10 cellular contexts compared by ENCODE assay signal in genomic region chr5:132662925-132663770, GRCh38. TPM values are rescaled to one million over a fixed set of nuclear protein-coding genes. Genes with fewer than 3 reads are reported as not detected.
A peak's percentile ranks its signal among the peaks of the same experiment; 100 is the strongest.
DNase-seq lines count a peak whose midpoint lies in the region; ATAC-seq, FAIRE-seq and TF ChIP-seq lines count a peak whose summit lies in the region.
"Had no signal": no experiment of that assay in that cellular context is flagged by ENCODE, and none has a peak within 500 bp of the region (broad histone marks: within the 10 kb centered on the region; RNA-seq: fewer than 3 reads in every experiment).

No MANE protein-coding gene starts in this region.

- H3K36me3 ChIP-seq in stomach (no peaks in the 10 kb centered on the region), PC-3 (ENCODE audit: low read depth, low read length) (no peaks in the 10 kb centered on the region)

- H3K4me1 ChIP-seq in stomach (peaks cover 0 to 12% (median 10%) of the 10 kb centered on the region in 4 donors), PC-3 (ENCODE audit: insufficient read depth, low read length) (no peaks in the 10 kb centered on the region)

- no peak overlapping the region for H3K4me3 Mint-ChIP-seq in activated naive CD4-positive, alpha-beta T cell treated with anti-CD3 and anti-CD28 coated beads, Interleukin-2, amount 10 ng/mL, durations not matched to agents 7 days and 5 days

- ATAC-seq in GM18499 (IDR thresholded peaks at IDR 0.05; ENCODE audit: insufficient read depth, unreplicated experiment) = peak; percentile 43
- ATAC-seq in GM21515 (IDR thresholded peaks at IDR 0.05; ENCODE audit: unreplicated experiment) = peak; percentile 61
- peak; percentile 49 for ATAC-seq in HG03558 (IDR thresholded peaks at IDR 0.05; ENCODE audit: extremely low read depth, unreplicated experiment)
- ATAC-seq in PC-3 = no peak

- BruUV-seq in PC-3 (replicated peaks; lab: Mats Ljungman, UMichigan) = no TSS peak

- no peaks in the 10 kb centered on the region for H3K36me3 Mint-ChIP-seq in activated naive CD4-positive, alpha-beta T cell treated with anti-CD3 and anti-CD28 coated beads, Interleukin-2, amount 10 ng/mL, durations not matched to agents 7 days and 5 days

- peaks cover 0 to 8% (median 0%) of the 10 kb centered on the region in 3 donors for H3K27me3 ChIP-seq in stomach
- H3K27me3 ChIP-seq in PC-3 (ENCODE audit: low read length) = no peaks in the 10 kb centered on the region

- H3K79me2 ChIP-seq in PC-3 (ENCODE audit: low read length) = no peaks in the 10 kb centered on the region

- peaks cover 10% of the 10 kb centered on the region for H3K4me1 Mint-ChIP-seq in activated naive CD4-positive, alpha-beta T cell treated with anti-CD3 and anti-CD28 coated beads, Interleukin-2, amount 10 ng/mL, durations not matched to agents 7 days and 5 days

- no peak for TF ChIP-seq EP300 in stomach (IDR thresholded peaks at IDR 0.05)

- no peak overlapping the region for H3K27ac ChIP-seq in stomach
- no peak overlapping the region for H3K27ac ChIP-seq in PC-3 (ENCODE audit: low read length)

- H4K20me1 ChIP-seq in PC-3 (ENCODE audit: low read length) = no peaks in the 10 kb centered on the region

- WGBS in stomach, 5 donors = 71 to 79% (median 73%) methylated on average over 16 to 25 of the region's 25 CpGs

- DNase-seq in activated naive CD4-positive, alpha-beta T cell treated with anti-CD3 and anti-CD28 coated beads, Interleukin-2, amount 10 ng/mL, durations not matched to agents 7 days and 5 days = no peak
- peak; percentile 24 for DNase-seq in stomach
- no peak for DNase-seq in PC-3
- DNase-seq in HTR-8/SVneo (ENCODE audit: insufficient read length, low spot score) = no peak
- DNase-seq in NCI-H1048 (lab: John Stamatoyannopoulos, UW) = no peak

- H3F3A ChIP-seq in PC-3 (ENCODE audit: low read length, unreplicated experiment) = no peaks in the 10 kb centered on the region

- no peaks in the 10 kb centered on the region for H3K9me3 ChIP-seq in stomach
- no peaks in the 10 kb centered on the region for H3K9me3 ChIP-seq in PC-3 (ENCODE audit: low read length)

- peaks cover 19% of the 10 kb centered on the region for H3K27me3 Mint-ChIP-seq in activated naive CD4-positive, alpha-beta T cell treated with anti-CD3 and anti-CD28 coated beads, Interleukin-2, amount 10 ng/mL, durations not matched to agents 7 days and 5 days

- no peaks in the 10 kb centered on the region for H3K9me2 ChIP-seq in PC-3 (replicated peaks; ENCODE audit: low read length)

- no peak overlapping the region for H3K4me3 ChIP-seq in stomach
- no peak overlapping the region for H3K4me3 ChIP-seq in PC-3 (ENCODE audit: low read length)

- no peak for FAIRE-seq in HTR-8/SVneo (lab: Jason Lieb, UNC)
- FAIRE-seq: TTC549 had no signal

- H3K9me3 Mint-ChIP-seq in activated naive CD4-positive, alpha-beta T cell treated with anti-CD3 and anti-CD28 coated beads, Interleukin-2, amount 10 ng/mL, durations not matched to agents 7 days and 5 days = no peaks in the 10 kb centered on the region

- intact Hi-C loops in stomach (cut with DNase I; ENCODE audit: low total_unique reads) = no loop called here
- intact Hi-C loops in PC-3 (cut with micrococcal nuclease) = no loop called here

- POLR2A ChIA-PET in PC-3 (lab: Charles Lee; ENCODE audit: unreplicated experiment) = no interaction called here

- no peak overlapping the region for H3K9ac ChIP-seq in PC-3 (ENCODE audit: low read length)

- no peak overlapping the region for H3K4me2 ChIP-seq in PC-3 (ENCODE audit: low read length)

- TF ChIP-seq CTCF in stomach (IDR thresholded peaks at IDR 0.05) (no peak), PC-3 (conservative IDR thresholded peaks at IDR 0.05; ENCODE audit: low read depth, low read length) (no peak)

- no peak overlapping the region for H2AFZ ChIP-seq in PC-3 (ENCODE audit: low read length)

- CTCF ChIA-PET in activated naive CD4-positive, alpha-beta T cell treated with anti-CD3 and anti-CD28 coated beads, Interleukin-2, amount 10 ng/mL, durations not matched to agents 7 days and 5 days (lab: Charles Lee) = interaction anchor here (0.6 kb wide), 2 partner anchors 156 to 598 kb away, joined by 3 to 4 read pairs; no protein-coding TSS in a partner anchor
- CTCF ChIA-PET in PC-3 (lab: Charles Lee) = no interaction called here

- no peak for TF ChIP-seq POLR2A in stomach (IDR thresholded peaks at IDR 0.05)

- peak overlapping the region; percentile 76 for H3K27ac Mint-ChIP-seq in activated naive CD4-positive, alpha-beta T cell treated with anti-CD3 and anti-CD28 coated beads, Interleukin-2, amount 10 ng/mL, durations not matched to agents 7 days and 5 days

RNA-seq across cellular contexts. Expression of gene IL13, which starts 5.2 kb away (rescaled TPM):
- total RNA-seq in stomach (under 1 TPM in 1 of 5 donors, not detected in 4; 0.55 TPM), PC-3 (2014; rRNA removed) (not detected in 2 replicates)
- polyA plus RNA-seq in stomach = not detected
- total RNA-seq: kidney epithelial cell had no signal

RNA-seq across cellular contexts. Expression of gene IL4, which starts 10.6 kb away (rescaled TPM):
- total RNA-seq in stomach (not detected), PC-3 (2014; rRNA removed) (not detected in 2 replicates)
- not detected for polyA plus RNA-seq in stomach
- total RNA-seq: kidney epithelial cell had no signal
